Comparison of ENCODE assay signal across 21 cellular contexts in genomic region chr7:29139796-29140195, GRCh38. TPM values are rescaled to one million over a fixed set of nuclear protein-coding genes. Genes with fewer than 3 reads are reported as not detected.
A peak's percentile ranks its signal among the peaks of the same experiment; 100 is the strongest.
DNase-seq lines count a peak whose midpoint lies in the region; FAIRE-seq and TF ChIP-seq lines count a peak whose summit lies in the region.
"Had no signal": no experiment of that assay in that cellular context is flagged by ENCODE, and none has a peak within 500 bp of the region (broad histone marks: within the 10 kb centered on the region; RNA-seq: fewer than 3 reads in every experiment).

No MANE protein-coding gene starts in this region.

- no peak for TF ChIP-seq POLR2A in GM12891 (IDR thresholded peaks at IDR 0.05; ENCODE audit: low read depth, low read length)

- TF ChIP-seq CTCF in epithelial cell of esophagus (IDR thresholded peaks at IDR 0.05; ENCODE audit: insufficient read depth, low read depth, low read length, missing control alignments) = no peak

- no peak overlapping the region for H3K4me3 ChIP-seq in epithelial cell of esophagus (ENCODE audit: low read length)
- H3K4me3 ChIP-seq: gastroesophageal sphincter, SJCRH30 had no signal

- DNase-seq in NOMO-1 treated with DMSO at 0.1 percent for 48 hours (lab: John Stamatoyannopoulos, UW; ENCODE audit: unreplicated experiment) = peak; percentile 16
- no peak for DNase-seq in NOMO-1 treated with dmso at 0.1 percent for 144 hours (lab: John Stamatoyannopoulos, UW; ENCODE audit: unreplicated experiment)
- DNase-seq in RKO (ENCODE audit: low spot score) = peak; percentile 39
- DNase-seq in epithelial cell of esophagus (ENCODE audit: low read depth) = peak; percentile 81
- peak; percentile 21 for DNase-seq in urothelium cell line (ENCODE audit: low spot score)
- DNase-seq in cortex of kidney (lab: John Stamatoyannopoulos, UW) = no peak
- no peak for DNase-seq in GM12891 (ENCODE audit: insufficient read length, low spot score)
- DNase-seq in activated CD8-positive, alpha-beta memory T cell treated with anti-CD3 and anti-CD28 coated beads, Interleukin-2, amount 50 U/mL, for 4 hours = no peak
- DNase-seq: 8988T; activated naive CD4-positive, alpha-beta T cell treated with anti-CD3 and anti-CD28 coated beads, Interleukin-2, amount 50 U/mL, for 16 hours; activated T-cell treated with anti-CD3 and anti-CD28 coated beads, Interleukin-2, amount 50 U/mL, for 48 hours; anterior cingulate cortex; BE2C; Caco-2; GOT3; NCI-H1436 treated with DMSO at 0.1 percent for 48 hours; NCI-H524 treated with DMSO at 0.1 percent for 48 hours; SJCRH30; stimulated activated CD4-positive, alpha-beta T cell treated with anti-CD3 and anti-CD28 coated beads, Interleukin-2, amount 100 ng/mL, for 48 hours; stimulated activated naive CD4-positive, alpha-beta T cell had no signal

- peak; percentile 20 for FAIRE-seq in urothelium cell line (lab: Jason Lieb, UNC)
- FAIRE-seq in GM12891 (lab: Jason Lieb, UNC) = no peak

TF ChIP-seq in GM12891, 5 proteins besides CTCF, POLR2A, EP300 and RAD21:
- TF ChIP-seq TAF1 (IDR thresholded peaks at IDR 0.05; ENCODE audit: low read depth, low read length) = no peak
- TF ChIP-seq SPI1 (IDR thresholded peaks at IDR 0.05; ENCODE audit: low read depth, low read length) = no peak
- no peak for TF ChIP-seq PAX5 (IDR thresholded peaks at IDR 0.05; ENCODE audit: insufficient read depth, low read length, severe bottlenecking)
- no peak for TF ChIP-seq POLR2AphosphoS5 (IDR thresholded peaks at IDR 0.05; ENCODE audit: low read depth, low read length)
- no peak for TF ChIP-seq POU2F2 (IDR thresholded peaks at IDR 0.05; ENCODE audit: low read depth, low read length)

RNA-seq across cellular contexts. Expression of gene CPVL, which starts 6.5 kb away (rescaled TPM):
- not detected for polyA plus RNA-seq in GM12891 (2012; ENCODE audit: low read depth, missing spikeins)

RNA-seq across cellular contexts. Expression of gene CHN2, which starts 54.8 kb away (rescaled TPM):
- not detected for polyA plus RNA-seq in GM12891 (2012; ENCODE audit: low read depth, missing spikeins)

Comparison
In these comparisons a context has a peak if more than half of its experiments do, and no peak if none do; other contexts are left out.
1. DNase-seq: peak in NOMO-1 treated with DMSO at 0.1 percent for 48 hours (single experiment), RKO (single experiment), epithelial cell of esophagus (single experiment) and urothelium cell line (single experiment); none in NOMO-1 treated with dmso at 0.1 percent for 144 hours (single experiment), cortex of kidney (single experiment), GM12891 (single experiment) and activated CD8-positive, alpha-beta memory T cell treated with anti-CD3 and anti-CD28 coated beads, Interleukin-2, amount 50 U/mL, for 4 hours (single experiment).